ENCODE assay signal across 2 cellular contexts in genomic region chr18:37529296-37529695, GRCh38.
TF ChIP-seq lines count a peak whose summit lies in the region.

No MANE protein-coding gene starts in this region.

TF ChIP-seq in IMR-90, 13 proteins besides CTCF, POLR2A, EP300 and RAD21:
- TF ChIP-seq NFE2L2 (IDR thresholded peaks at IDR 0.05; ENCODE audit: low read depth, low read length) (no peak), USF2 (IDR thresholded peaks at IDR 0.05; ENCODE audit: low read depth, low read length) (no peak), CEBPB (IDR thresholded peaks at IDR 0.05; ENCODE audit: low read depth, low read length) (no peak), MAZ (IDR thresholded peaks at IDR 0.05; ENCODE audit: borderline replicate concordance, low read depth, low read length) (no peak)

TF ChIP-seq in H1, 55 proteins besides CTCF, POLR2A, EP300 and RAD21:
- no peak for TF ChIP-seq RBBP5 (IDR thresholded peaks at IDR 0.05; ENCODE audit: borderline replicate concordance, low read depth, low read length)
- TF ChIP-seq CREB1 (IDR thresholded peaks at IDR 0.05): no peak
- no peak for TF ChIP-seq POLR2AphosphoS5 (IDR thresholded peaks at IDR 0.05; ENCODE audit: low read depth, low read length)
- TF ChIP-seq POU5F1 (IDR thresholded peaks at IDR 0.05; ENCODE audit: low read depth, low read length): no peak
- TF ChIP-seq CBX8 (IDR thresholded peaks at IDR 0.05; ENCODE audit: borderline replicate concordance, low read depth, low read length): no peak
- no peak for TF ChIP-seq MAX (IDR thresholded peaks at IDR 0.05)
- TF ChIP-seq SRF (IDR thresholded peaks at IDR 0.05; ENCODE audit: low read depth, low read length): no peak
- TF ChIP-seq BRCA1 (IDR thresholded peaks at IDR 0.05; ENCODE audit: low read depth, low read length): no peak
TF ChIP-seq in H1: peak in this region for 0.
